20 cellular contexts compared by ENCODE assay signal in genomic region chr6:140401666-140402255, GRCh38.
DNase-seq lines count a peak whose midpoint lies in the region; FAIRE-seq and TF ChIP-seq lines count a peak whose summit lies in the region.
"Had no signal": no experiment of that assay in that cellular context is flagged by ENCODE, and none has a peak within 500 bp of the region (broad histone marks: within the 10 kb centered on the region; RNA-seq: fewer than 3 reads in every experiment).

No MANE protein-coding gene starts in this region.

- H3K27me3 ChIP-seq in ACC112 (ENCODE audit: insufficient read depth, low read length) (no peaks in the 10 kb centered on the region), colonic mucosa (no peaks in the 10 kb centered on the region), SJCRH30 (no peaks in the 10 kb centered on the region)
- H3K27me3 ChIP-seq: right atrium auricular region had no signal

- peak overlapping the region; percentile 83 for H2AFZ ChIP-seq in ACC112 (ENCODE audit: low read length, unreplicated experiment)

- H3K9me3 ChIP-seq in colonic mucosa = no peaks in the 10 kb centered on the region
- 0 out of 2 replicates have a peak, but pooled peaks cover 2% of the 10 kb centered on the region for H3K9me3 ChIP-seq in SJCRH30 (replicated peaks)

- H3K36me3 ChIP-seq in ACC112 (ENCODE audit: insufficient read depth, low read length) = no peaks in the 10 kb centered on the region
- H3K36me3 ChIP-seq in colonic mucosa = no peaks in the 10 kb centered on the region
- H3K36me3 ChIP-seq in SJCRH30 = no peaks in the 10 kb centered on the region
- H3K36me3 ChIP-seq: right atrium auricular region had no signal

- no peak overlapping the region for H3K9ac ChIP-seq in colonic mucosa (ENCODE audit: low read depth in 2 of 2, low read length in 2 of 2)

- H3K27ac ChIP-seq in ACC112 (ENCODE audit: low read depth, low read length) (peak overlapping the region; percentile 57), colonic mucosa (no peak overlapping the region), SJCRH30 (no peak overlapping the region)
- H3K27ac ChIP-seq: A549, right atrium auricular region had no signal

- H3K4me1 ChIP-seq in ACC112 (ENCODE audit: control insufficient read depth, insufficient read depth, low read length, unreplicated experiment) (peaks cover 16% of the 10 kb centered on the region), colonic mucosa (no peaks in the 10 kb centered on the region), SJCRH30 (no peaks in the 10 kb centered on the region)
- H3K4me1 ChIP-seq: A549, right atrium auricular region had no signal

- TF ChIP-seq CTCF in colonic mucosa (IDR thresholded peaks at IDR 0.05) = no peak

- H3K79me2 ChIP-seq in ACC112 (ENCODE audit: control insufficient read depth, insufficient read depth, low read length, unreplicated experiment) = no peaks in the 10 kb centered on the region

- DNase-seq in HTR-8/SVneo (ENCODE audit: insufficient read length, low spot score) (no peak), astrocyte of the hippocampus (ENCODE audit: low read depth, low spot score) (peak; percentile 44), kidney tubule cell (ENCODE audit: low spot score) (peak; percentile 61), SW480 (ENCODE audit: low spot score) (no peak), HK-2 (ENCODE audit: unreplicated experiment) (no peak), colonic mucosa (no peak), SJCRH30 (no peak)
- DNase-seq: activated naive CD8-positive, alpha-beta T cell treated with anti-CD3 and anti-CD28 coated beads, Interleukin-2, amount 10 ng/mL, durations not matched to agents 7 days and 5 days; caudate nucleus; CD4-positive, alpha-beta T cell; DMS53; H7; MM.1S; NCI-H1694 treated with DMSO at 0.1 percent for 48 hours; NCI-H446 treated with DMSO at 0.1 percent for 48 hours; SHP77 treated with DMSO at 0.1 percent for 48 hours; stimulated activated naive CD8-positive, alpha-beta T cell treated with anti-CD3 and anti-CD28 coated beads, Interleukin-15, amount 100 ng/mL, for 72 hours had no signal

- H3K4me3 ChIP-seq in ACC112 (ENCODE audit: low read depth, low read length) (peak overlapping the region; percentile 34), colonic mucosa (no peak overlapping the region), SJCRH30 (no peak overlapping the region)
- H3K4me3 ChIP-seq: A549, right atrium auricular region had no signal

- intact Hi-C loops in colonic mucosa (cut with DNase I) = no loop called here

- FAIRE-seq in HTR-8/SVneo (lab: Jason Lieb, UNC) = peak; percentile 9
- FAIRE-seq: A549 had no signal

Comparison
In these comparisons a context has a peak if more than half of its experiments do, and no peak if none do; other contexts are left out.
1. DNase-seq: peak in astrocyte of the hippocampus (single experiment) and kidney tubule cell (single experiment); none in HTR-8/SVneo (single experiment), SW480 (single experiment), HK-2 (single experiment), colonic mucosa (single experiment) and SJCRH30 (0 of 2).